20 cellular contexts compared by ENCODE assay signal in the genomic region with DNA sequence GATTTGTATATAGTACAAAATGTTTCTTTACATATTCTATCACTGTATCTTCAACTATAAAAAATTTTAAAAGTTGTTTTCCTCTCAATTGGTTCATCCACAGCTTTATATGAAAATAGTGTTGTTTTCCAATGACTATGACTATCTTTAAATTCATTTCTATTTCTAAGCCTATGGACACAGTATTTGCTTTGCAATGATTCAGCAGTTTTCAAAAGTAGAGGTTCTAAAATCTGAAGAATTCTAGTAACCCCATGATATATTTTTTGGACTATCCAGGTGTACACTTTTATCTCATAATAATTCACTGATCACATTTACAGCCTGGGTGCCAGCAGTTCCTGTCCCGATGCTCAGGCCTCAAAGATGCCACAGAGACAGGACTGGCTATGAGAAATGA.
A peak's percentile ranks its signal among the peaks of the same experiment; 100 is the strongest.
DNase-seq lines count a peak whose midpoint lies in the region; ATAC-seq, FAIRE-seq and TF ChIP-seq lines count a peak whose summit lies in the region.
"Had no signal": no experiment of that assay in that cellular context is flagged by ENCODE, and none has a peak within 500 bp of the region (broad histone marks: within the 10 kb centered on the region; RNA-seq: fewer than 3 reads in every experiment).

No MANE protein-coding gene starts in this region.

- H4K20me1 ChIP-seq in HepG2 (ENCODE audit: insufficient read depth, low read length): no peaks in the 10 kb centered on the region
- no peaks in the 10 kb centered on the region for H4K20me1 ChIP-seq in K562 (replicated peaks; ENCODE audit: control insufficient read depth, insufficient read depth, low read length)
- H4K20me1 ChIP-seq: BLaER1 had no signal

- TF ChIP-seq POLR2A in HepG2 (IDR thresholded peaks at IDR 0.05; ENCODE audit: insufficient read depth in 1 of 2, low read depth in 2 of 2, low read length in 2 of 2) (no peak), right lobe of liver (IDR thresholded peaks at IDR 0.05) (no peak), K562 (conservative IDR thresholded peaks at IDR 0.05) (no peak)

- no peaks in the 10 kb centered on the region for H3K27me3 ChIP-seq in HepG2 (ENCODE audit: control insufficient read depth in 1 of 2, insufficient read depth in 2 of 2, low read length in 2 of 2)
- no peaks in the 10 kb centered on the region for H3K27me3 ChIP-seq in right lobe of liver
- H3K27me3 ChIP-seq in K562 (ENCODE audit: control insufficient read depth in 2 of 2, insufficient read depth in 2 of 2, low read length in 2 of 2): no peaks in the 10 kb centered on the region
- H3K27me3 ChIP-seq: BE2C, BLaER1 had no signal

- H2AFZ ChIP-seq in HepG2 (ENCODE audit: low read length) (no peak overlapping the region), K562 (ENCODE audit: low read depth, low read length) (no peak overlapping the region)

- H3K4me3 ChIP-seq in HepG2 (replicated peaks in 1 of 3; ENCODE audit: insufficient read depth in 1 of 3, low read depth in 2 of 3, low read length in 3 of 3) (no peak overlapping the region), right lobe of liver (no peak overlapping the region), K562 (no peak overlapping the region)
- H3K4me3 ChIP-seq: BLaER1 had no signal

- no peaks in the 10 kb centered on the region for H3K4me1 ChIP-seq in HepG2 (ENCODE audit: insufficient read depth, low read length)
- H3K4me1 ChIP-seq in right lobe of liver: no peaks in the 10 kb centered on the region
- H3K4me1 ChIP-seq in K562 (replicated peaks in 1 of 2; ENCODE audit: control insufficient read depth in 2 of 2, insufficient read depth in 2 of 2, low read length in 2 of 2): no peaks in the 10 kb centered on the region
- H3K4me1 ChIP-seq: BE2C, BLaER1 had no signal

- WGBS in HepG2 (ENCODE audit: low lambda C conversion rate): 8% methylated on average over 1 of the region's 1 CpG
- whole genome bisulfite sequencing in right lobe of liver (ENCODE audit: insufficient coverage, low coverage, low lambda C conversion rate, missing lambda C conversion rate): 78% methylated on average over 1 of the region's 1 CpG
- 0% methylated on average over 1 of the region's 1 CpG for WGBS in K562 (ENCODE audit: insufficient coverage, low coverage, missing lambda C conversion rate)

- in situ Hi-C loops in HepG2 (cut with HindIII; ENCODE audit: extremely low pct_ligation_motif_present, low pct_unique_long_range_greater_than_20kb) (no loop called here), K562 (cut with MboI) (no loop called here)

- BruUV-seq in HepG2 (replicated peaks; lab: Mats Ljungman, UMichigan): no TSS peak
- no TSS peak for BruUV-seq in K562 (replicated peaks; lab: Mats Ljungman, UMichigan)

- H3K79me2 ChIP-seq in HepG2 (ENCODE audit: insufficient read depth, low read length) (no peaks in the 10 kb centered on the region), K562 (ENCODE audit: control insufficient read depth, insufficient read depth, low read length) (no peaks in the 10 kb centered on the region)

- FAIRE-seq in HepG2 (lab: Jason Lieb, UNC): no peak
- no peak for FAIRE-seq in K562 (lab: Jason Lieb, UNC)
- no peak for FAIRE-seq in RCC 7860 (lab: Jason Lieb, UNC)
- FAIRE-seq: D721Med, G401.6, GM12891, GM19239 had no signal

- CTCF ChIA-PET in HepG2 (lab: Yijun Ruan, JAX; ENCODE audit: low intra/inter-chr PET ratio, low total read pairs) (no interaction called here), K562 (lab: Yijun Ruan, JAX; ENCODE audit: low intra/inter-chr PET ratio) (no interaction called here)

- intact Hi-C loops in HepG2 (cut with micrococcal nuclease; ENCODE audit: unreplicated experiment) (no loop called here), right lobe of liver (cut with DNase I) (no loop called here), K562 (cut with micrococcal nuclease) (no loop called here)

- TF ChIP-seq RAD21 in HepG2 (CRISPR knock-in tag; IDR thresholded peaks at IDR 0.05) (no peak), K562 (CRISPR knock-in tag; conservative IDR thresholded peaks at IDR 0.05 in 1 of 2, IDR thresholded peaks at IDR 0.05 in 1 of 2) (no peak)

- TF ChIP-seq EP300 in HepG2 (IDR thresholded peaks at IDR 0.05; ENCODE audit: low read depth in 2 of 2, low read length in 2 of 2) (no peak), HepG2 (CRISPR knock-in tag; IDR thresholded peaks at IDR 0.05; ENCODE audit: borderline replicate concordance) (no peak), K562 (IDR thresholded peaks at IDR 0.05; ENCODE audit: low read length) (no peak)

- H3K9me3 ChIP-seq in HepG2 (ENCODE audit: low read length): no peaks in the 10 kb centered on the region
- H3K9me3 ChIP-seq in right lobe of liver: no peaks in the 10 kb centered on the region
- no peaks in the 10 kb centered on the region for H3K9me3 ChIP-seq in K562 (replicated peaks; ENCODE audit: control insufficient read depth, insufficient read depth, low read depth, low read length)
- H3K9me3 ChIP-seq: BE2C, BLaER1 had no signal

- ATAC-seq in HepG2: no peak
- no peak for ATAC-seq in right lobe of liver
- ATAC-seq in K562: no peak

- H3K4me2 ChIP-seq in HepG2 (ENCODE audit: low read depth, low read length) (no peak overlapping the region), K562 (ENCODE audit: insufficient read depth, low read length) (no peak overlapping the region)
- H3K4me2 ChIP-seq: BLaER1 had no signal

- POLR2A ChIA-PET in HepG2 (lab: Yijun Ruan, JAX) (no interaction called here), K562 (lab: Yijun Ruan, JAX) (no interaction called here)

- H3K9ac ChIP-seq in HepG2 (ENCODE audit: insufficient read depth, low read depth, low read length) (no peak overlapping the region), K562 (ENCODE audit: insufficient read depth in 1 of 2, low read depth in 2 of 2, low read length in 2 of 2) (no peak overlapping the region)
- H3K9ac ChIP-seq: BLaER1 had no signal

- H3K36me3 ChIP-seq in HepG2 (replicated peaks in 1 of 2; ENCODE audit: control insufficient read depth in 1 of 2, insufficient read depth in 2 of 2, low read length in 2 of 2): no peaks in the 10 kb centered on the region
- no peaks in the 10 kb centered on the region for H3K36me3 ChIP-seq in right lobe of liver
- no peaks in the 10 kb centered on the region for H3K36me3 ChIP-seq in K562 (ENCODE audit: control insufficient read depth, insufficient read depth, low read length)
- H3K36me3 ChIP-seq: BE2C, BLaER1 had no signal

- TF ChIP-seq CTCF in HepG2 (CRISPR knock-in tag; IDR thresholded peaks at IDR 0.05): no peak
- TF ChIP-seq CTCF in right lobe of liver (IDR thresholded peaks at IDR 0.05): no peak
- no peak for TF ChIP-seq CTCF in K562 (IDR thresholded peaks at IDR 0.05 in 2 of 3, conservative IDR thresholded peaks at IDR 0.05 in 1 of 3; ENCODE audit: insufficient read depth in 2 of 3, low read depth in 1 of 3, low read length in 3 of 3)

- H3K9me1 ChIP-seq in K562 (ENCODE audit: control insufficient read depth, insufficient read depth, low read length): no peaks in the 10 kb centered on the region

- H3K27ac ChIP-seq in HepG2 (ENCODE audit: extremely low read length, insufficient read depth, low read length) (no peak overlapping the region), right lobe of liver (no peak overlapping the region), K562 (ENCODE audit: extremely low read depth, low read depth, low read length) (no peak overlapping the region)
- H3K27ac ChIP-seq: 22Rv1, BLaER1 had no signal

- DNase-seq in HepG2 (ENCODE audit: low spot score) (no peak), right lobe of liver (no peak), K562 (ENCODE audit: extremely low read depth in 1 of 4, low spot score in 3 of 4) (no peak), D341Med (ENCODE audit: low spot score) (no peak), RCC 7860 (ENCODE audit: low spot score) (no peak)
- DNase-seq: ACHN; BE2C; C1 segment of cervical spinal cord; CD4-positive, alpha-beta memory T cell; CD4-positive, CD25-positive, alpha-beta regulatory T cell; CD8-positive, alpha-beta memory T cell; COR-L47; DMS79 treated with DMSO at 0.1 percent for 48 hours; GF-D8 had no signal

TF ChIP-seq in HepG2, 621 proteins besides CTCF, POLR2A, EP300 and RAD21 (continues in another document):
- no peak for TF ChIP-seq DNMT3B (CRISPR knock-in tag; conservative IDR thresholded peaks at IDR 0.05)
- no peak for TF ChIP-seq ZNF253 (CRISPR knock-in tag; IDR thresholded peaks at IDR 0.05; ENCODE audit: borderline replicate concordance)
- TF ChIP-seq ZFP36L2 (CRISPR knock-in tag; IDR thresholded peaks at IDR 0.05): no peak
- TF ChIP-seq ZFP1 (CRISPR knock-in tag; IDR thresholded peaks at IDR 0.05): no peak
- TF ChIP-seq MAFK (conservative IDR thresholded peaks at IDR 0.05 in 1 of 2, IDR thresholded peaks at IDR 0.05 in 1 of 2; ENCODE audit: low read length in 2 of 2): 0 out of 4 replicates have a peak, but pooled peaks have one; percentile 6 to 7
- TF ChIP-seq ZNF354B (CRISPR knock-in tag; IDR thresholded peaks at IDR 0.05): no peak

TF ChIP-seq in K562, 482 proteins besides CTCF, POLR2A, EP300 and RAD21 (continues in another document):
- TF ChIP-seq, protein P1, sequence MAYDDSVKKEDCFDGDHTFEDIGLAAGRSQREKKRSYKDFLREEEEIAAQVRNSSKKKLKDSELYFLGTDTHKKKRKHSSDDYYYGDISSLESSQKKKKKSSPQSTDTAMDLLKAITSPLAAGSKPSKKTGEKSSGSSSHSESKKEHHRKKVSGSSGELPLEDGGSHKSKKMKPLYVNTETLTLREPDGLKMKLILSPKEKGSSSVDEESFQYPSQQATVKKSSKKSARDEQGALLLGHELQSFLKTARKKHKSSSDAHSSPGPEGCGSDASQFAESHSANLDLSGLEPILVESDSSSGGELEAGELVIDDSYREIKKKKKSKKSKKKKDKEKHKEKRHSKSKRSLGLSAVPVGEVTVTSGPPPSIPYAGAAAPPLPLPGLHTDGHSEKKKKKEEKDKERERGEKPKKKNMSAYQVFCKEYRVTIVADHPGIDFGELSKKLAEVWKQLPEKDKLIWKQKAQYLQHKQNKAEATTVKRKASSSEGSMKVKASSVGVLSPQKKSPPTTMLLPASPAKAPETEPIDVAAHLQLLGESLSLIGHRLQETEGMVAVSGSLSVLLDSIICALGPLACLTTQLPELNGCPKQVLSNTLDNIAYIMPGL (CRISPR knock-in tag; IDR thresholded peaks at IDR 0.05): no peak
- TF ChIP-seq ZNF561 (CRISPR knock-in tag; conservative IDR thresholded peaks at IDR 0.05) (no peak), FOXM1 (IDR thresholded peaks at IDR 0.05; ENCODE audit: low read depth) (no peak), FOXM1 (CRISPR knock-in tag; IDR thresholded peaks at IDR 0.05; ENCODE audit: low read depth) (no peak), MAFK (IDR thresholded peaks at IDR 0.05; ENCODE audit: low read length) (peak; percentile 29; the same call in 1 of the 2 replicates)
